In the genomic region with DNA sequence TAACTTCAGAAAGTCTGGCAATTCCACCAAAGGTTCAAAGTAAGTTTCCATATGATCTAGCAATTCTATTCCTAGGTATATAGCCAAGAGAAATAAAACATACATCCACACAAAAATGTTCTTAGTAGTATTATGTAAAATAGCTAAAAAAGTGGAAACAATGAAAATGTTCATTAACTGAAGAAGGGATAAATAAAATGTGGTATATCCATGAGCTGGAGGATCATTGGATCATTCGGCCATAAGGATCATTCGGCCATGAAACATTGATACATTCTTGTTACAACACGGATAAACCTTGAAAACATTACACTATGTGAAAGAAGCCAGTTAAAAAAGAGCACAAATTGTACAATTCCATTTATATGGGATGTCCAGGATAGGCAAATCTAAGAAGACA, we compare ENCODE assay signal across 15 cellular contexts. TPM values are rescaled to one million over a fixed set of nuclear protein-coding genes. Genes with fewer than 3 reads are reported as not detected.
DNase-seq lines count a peak whose midpoint lies in the region; ATAC-seq, FAIRE-seq and TF ChIP-seq lines count a peak whose summit lies in the region.
"Had no signal": no experiment of that assay in that cellular context is flagged by ENCODE, and none has a peak within 500 bp of the region (broad histone marks: within the 10 kb centered on the region; RNA-seq: fewer than 3 reads in every experiment).

No MANE protein-coding gene starts in this region.

- no peak for ATAC-seq in activated T-cell treated with anti-CD3 and anti-CD28 coated beads, Interleukin-2, amount 50 U/mL, for 72 hours (replicated peaks in 1 of 2)
- no peak for ATAC-seq in HG02840 (IDR thresholded peaks at IDR 0.05; ENCODE audit: low FRiP score, unreplicated experiment)

- TF ChIP-seq CTCF in WI38 (IDR thresholded peaks at IDR 0.05; ENCODE audit: low read depth, low read length) (no peak), glutamatergic neuron (IDR thresholded peaks at IDR 0.05; ENCODE audit: partially characterized antibody, unreplicated experiment) (no peak), tibial nerve (IDR thresholded peaks at IDR 0.05) (no peak)

- H3K36me3 ChIP-seq in stomach smooth muscle (ENCODE audit: control insufficient read depth in 2 of 2, insufficient read depth in 2 of 2, low read length in 2 of 2), result no peaks in the 10 kb centered on the region
- peaks cover 0 to 4% (median 0%) of the 10 kb centered on the region in 3 donors for H3K36me3 ChIP-seq in tibial nerve

- H3K27me3 ChIP-seq in stomach smooth muscle (ENCODE audit: control insufficient read depth in 1 of 2, insufficient read depth in 2 of 2, low read length in 2 of 2) (no peaks in the 10 kb centered on the region), tibial nerve (no peaks in the 10 kb centered on the region)

- H3K9ac ChIP-seq in stomach smooth muscle (ENCODE audit: low read length in 2 of 2), result no peak overlapping the region

- no peak for FAIRE-seq in GM12892 (lab: Jason Lieb, UNC)
- FAIRE-seq: GM18507, small intestine had no signal

- WGBS in tibial nerve, 2 donors, result 90 to 93% methylated on average over 3 of the region's 3 CpGs

- H3K4me3 Mint-ChIP-seq in activated T-cell treated with anti-CD3 and anti-CD28 coated beads, Interleukin-2, amount 50 U/mL, for 72 hours, result peak overlapping the region; percentile 92 to 96
- peak overlapping the region; percentile 75 for H3K4me3 Mint-ChIP-seq in glutamatergic neuron (ENCODE audit: unreplicated experiment)

- peaks cover 13% of the 10 kb centered on the region for H3K4me1 ChIP-seq in stomach smooth muscle (ENCODE audit: control insufficient read depth, insufficient read depth, low read length)
- peaks cover 0 to 77% (median 15%) of the 10 kb centered on the region in 4 donors for H3K4me1 ChIP-seq in tibial nerve

- H3K9me3 Mint-ChIP-seq in activated T-cell treated with anti-CD3 and anti-CD28 coated beads, Interleukin-2, amount 50 U/mL, for 72 hours, result no peaks in the 10 kb centered on the region
- H3K9me3 Mint-ChIP-seq in glutamatergic neuron (ENCODE audit: unreplicated experiment), result peaks cover 14% of the 10 kb centered on the region

- no peak for DNase-seq in activated T-cell treated with anti-CD3 and anti-CD28 coated beads, Interleukin-2, amount 50 U/mL, for 72 hours
- DNase-seq in activated T-cell treated with anti-CD3 and anti-CD28 coated beads, Interleukin-2, amount 50 U/mL, for 48 hours, result no peak
- DNase-seq in glutamatergic neuron (no peak), tibial nerve (ENCODE audit: low spot score in 2 of 2) (no peak), GM12892 (ENCODE audit: insufficient read length) (no peak)
- DNase-seq: activated CD4-positive, alpha-beta T cell treated with anti-CD3 and anti-CD28 coated beads, Interleukin-2, amount 50 U/mL, for 1 hour; AML-193; kidney; small intestine; substantia nigra had no signal

- H3K27ac ChIP-seq in stomach smooth muscle (ENCODE audit: low read length) (no peak overlapping the region), tibial nerve (no peak overlapping the region)

- H3K4me3 ChIP-seq in WI38 (ENCODE audit: low read depth, low read length) (peak overlapping the region; percentile 17), stomach smooth muscle (ENCODE audit: low read length in 2 of 2) (peak overlapping the region; percentile 3 to 27), tibial nerve (no peak overlapping the region)

- peak overlapping the region; percentile 77 for H3K27ac Mint-ChIP-seq in activated T-cell treated with anti-CD3 and anti-CD28 coated beads, Interleukin-2, amount 50 U/mL, for 72 hours
- H3K27ac Mint-ChIP-seq in glutamatergic neuron (ENCODE audit: unreplicated experiment), result no peak overlapping the region

- H3K36me3 Mint-ChIP-seq in activated T-cell treated with anti-CD3 and anti-CD28 coated beads, Interleukin-2, amount 50 U/mL, for 72 hours (ENCODE audit: insufficient read depth in 2 of 2), result peaks cover 0 to 8% of the 10 kb centered on the region in 2 donors
- H3K36me3 Mint-ChIP-seq in glutamatergic neuron (ENCODE audit: unreplicated experiment), result no peaks in the 10 kb centered on the region

- H3K4me1 Mint-ChIP-seq in activated T-cell treated with anti-CD3 and anti-CD28 coated beads, Interleukin-2, amount 50 U/mL, for 72 hours (ENCODE audit: low read depth), result peaks cover 66% of the 10 kb centered on the region
- H3K4me1 Mint-ChIP-seq in glutamatergic neuron (ENCODE audit: low read depth, unreplicated experiment), result peaks cover 17% of the 10 kb centered on the region

- TF ChIP-seq POLR2A in tibial nerve (IDR thresholded peaks at IDR 0.05) (no peak), GM12892 (IDR thresholded peaks at IDR 0.05; ENCODE audit: low read depth, low read length) (no peak)

- no peaks in the 10 kb centered on the region for H3K9me3 ChIP-seq in stomach smooth muscle (ENCODE audit: control insufficient read depth in 2 of 2, low read length in 2 of 2)
- no peaks in the 10 kb centered on the region for H3K9me3 ChIP-seq in tibial nerve
- H3K9me3 ChIP-seq: HAP-1 had no signal

- no peak for TF ChIP-seq EP300 in tibial nerve (IDR thresholded peaks at IDR 0.05)

- no peaks in the 10 kb centered on the region for H3K27me3 Mint-ChIP-seq in activated T-cell treated with anti-CD3 and anti-CD28 coated beads, Interleukin-2, amount 50 U/mL, for 72 hours (ENCODE audit: low read depth)
- H3K27me3 Mint-ChIP-seq in glutamatergic neuron (ENCODE audit: unreplicated experiment), result peaks cover 9% of the 10 kb centered on the region

RNA-seq across cellular contexts. Expression of a gene that starts 2.4 kb away (rescaled TPM):
- 10 to 100 TPM; 64.8 to 78.0 TPM for total RNA-seq in activated T-cell treated with anti-CD3 and anti-CD28 coated beads, Interleukin-2, amount 50 U/mL, for 72 hours
- total RNA-seq in glutamatergic neuron (ENCODE audit: unreplicated experiment) (61.5 TPM), tibial nerve (10 to 100 TPM; 27.0 to 32.4 (median 30.2) TPM)
- 18.7 TPM for polyA plus RNA-seq in GM12892 (2012; ENCODE audit: missing spikeins)

Comparison
In these comparisons a context has a peak if more than half of its experiments do, and no peak if none do; other contexts are left out.
1. H3K4me3 ChIP-seq: peak in WI38 (single experiment) and stomach smooth muscle (2 of 2); none in tibial nerve (0 of 4).